In the genomic region with DNA sequence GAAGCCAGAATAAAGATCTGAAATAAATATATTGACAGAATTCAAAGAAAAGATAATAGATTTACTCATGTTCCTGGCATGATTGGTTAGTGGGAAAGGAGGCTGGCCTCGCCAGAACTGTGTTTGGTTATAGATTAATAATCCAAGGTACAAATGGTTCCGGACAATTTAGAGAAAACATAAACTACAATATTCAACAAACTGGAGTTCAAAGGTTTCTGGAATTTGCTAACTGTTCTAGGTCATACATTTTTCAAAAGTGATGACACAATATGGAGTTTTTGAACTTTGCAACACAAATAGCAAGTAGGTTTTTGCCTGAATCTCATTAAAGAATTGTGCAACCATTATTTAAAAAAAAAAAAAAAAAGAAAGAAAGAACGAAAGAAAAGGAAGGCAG, we compare ENCODE assay signal across 1 cellular context.
TF ChIP-seq lines count a peak whose summit lies in the region.

No MANE protein-coding gene starts in this region.

TF ChIP-seq in HepG2, 621 proteins besides CTCF, POLR2A, EP300 and RAD21 (continued from another document and continues in another):
- TF ChIP-seq, protein P1, sequence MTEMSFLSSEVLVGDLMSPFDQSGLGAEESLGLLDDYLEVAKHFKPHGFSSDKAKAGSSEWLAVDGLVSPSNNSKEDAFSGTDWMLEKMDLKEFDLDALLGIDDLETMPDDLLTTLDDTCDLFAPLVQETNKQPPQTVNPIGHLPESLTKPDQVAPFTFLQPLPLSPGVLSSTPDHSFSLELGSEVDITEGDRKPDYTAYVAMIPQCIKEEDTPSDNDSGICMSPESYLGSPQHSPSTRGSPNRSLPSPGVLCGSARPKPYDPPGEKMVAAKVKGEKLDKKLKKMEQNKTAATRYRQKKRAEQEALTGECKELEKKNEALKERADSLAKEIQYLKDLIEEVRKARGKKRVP (CRISPR knock-in tag; IDR thresholded peaks at IDR 0.05) = peak in 1 of 2 experiments; percentile 56; a peak in 1 of 4 replicates
- TF ChIP-seq TEAD3 (CRISPR knock-in tag; optimal IDR thresholded peaks at IDR 0.05; ENCODE audit: borderline replicate concordance) (peak; percentile 38), NFATC3 (CRISPR knock-in tag; IDR thresholded peaks at IDR 0.05) (no peak), SOX13 (IDR thresholded peaks at IDR 0.05) (no peak), SOX13 (CRISPR knock-in tag; conservative IDR thresholded peaks at IDR 0.05 in 1 of 2, IDR thresholded peaks at IDR 0.05 in 1 of 2) (peak in 1 of 2 experiments; percentile 76; a peak in 2 of 4 replicates), CHD4 (IDR thresholded peaks at IDR 0.05; ENCODE audit: borderline replicate concordance, low read length) (no peak), PHF8 (CRISPR knock-in tag; IDR thresholded peaks at IDR 0.05) (no peak), ZNF484 (CRISPR knock-in tag; IDR thresholded peaks at IDR 0.05; ENCODE audit: borderline replicate concordance, low read depth) (no peak), BRD4 (CRISPR knock-in tag; IDR thresholded peaks at IDR 0.05) (no peak), MAFF (IDR thresholded peaks at IDR 0.05; ENCODE audit: low read depth, low read length) (0 out of 2 replicates have a peak, but pooled peaks have one; percentile 16), SRF (IDR thresholded peaks at IDR 0.05; ENCODE audit: low read depth, low read length) (no peak), ZNF17 (CRISPR knock-in tag; IDR thresholded peaks at IDR 0.05) (0 out of 2 replicates have a peak, but pooled peaks have one; percentile 37), NR2F1 (CRISPR knock-in tag; IDR thresholded peaks at IDR 0.05) (0 out of 4 replicates have a peak, but pooled peaks of 1 of the 2 experiments have one; percentile 23), ATF7 (IDR thresholded peaks at IDR 0.05) (peak; percentile 50; the same call in 1 of the 2 replicates), ATF7 (CRISPR knock-in tag; IDR thresholded peaks at IDR 0.05) (no peak), ZNF841 (CRISPR knock-in tag; IDR thresholded peaks at IDR 0.05; ENCODE audit: borderline replicate concordance) (no peak), PAWR (CRISPR knock-in tag; IDR thresholded peaks at IDR 0.05; ENCODE audit: borderline replicate concordance) (no peak), ZNF460 (CRISPR knock-in tag; IDR thresholded peaks at IDR 0.05; ENCODE audit: borderline replicate concordance) (no peak), ZNF678 (CRISPR knock-in tag; IDR thresholded peaks at IDR 0.05) (no peak), REL (CRISPR knock-in tag; conservative IDR thresholded peaks at IDR 0.05) (no peak), ZNF382 (CRISPR knock-in tag; IDR thresholded peaks at IDR 0.05; ENCODE audit: borderline replicate concordance) (no peak), NBN (conservative IDR thresholded peaks at IDR 0.05) (no peak), ZNF749 (CRISPR knock-in tag; IDR thresholded peaks at IDR 0.05; ENCODE audit: borderline replicate concordance) (no peak), THAP11 (CRISPR knock-in tag; IDR thresholded peaks at IDR 0.05) (0 out of 2 replicates have a peak, but pooled peaks have one; percentile 35), SMYD3 (CRISPR knock-in tag; IDR thresholded peaks at IDR 0.05) (no peak), SAP130 (CRISPR knock-in tag; IDR thresholded peaks at IDR 0.05; ENCODE audit: low read depth) (peak; percentile 38; the same call in 1 of the 2 replicates), NCOA1 (CRISPR knock-in tag; IDR thresholded peaks at IDR 0.05) (no peak), HOXA9 (CRISPR knock-in tag; IDR thresholded peaks at IDR 0.05; ENCODE audit: borderline replicate concordance) (no peak), ZNF572 (CRISPR knock-in tag; IDR thresholded peaks at IDR 0.05) (no peak), ETV5 (CRISPR knock-in tag; IDR thresholded peaks at IDR 0.05; ENCODE audit: borderline replicate concordance) (no peak), ZBTB20 (CRISPR knock-in tag; IDR thresholded peaks at IDR 0.05; ENCODE audit: borderline replicate concordance, low read depth) (no peak), NFRKB (IDR thresholded peaks at IDR 0.05) (no peak), HNRNPUL1 (IDR thresholded peaks at IDR 0.05; ENCODE audit: low read depth, low read length) (no peak), XBP1 (CRISPR knock-in tag; IDR thresholded peaks at IDR 0.05) (no peak)
- TF ChIP-seq, protein P2, sequence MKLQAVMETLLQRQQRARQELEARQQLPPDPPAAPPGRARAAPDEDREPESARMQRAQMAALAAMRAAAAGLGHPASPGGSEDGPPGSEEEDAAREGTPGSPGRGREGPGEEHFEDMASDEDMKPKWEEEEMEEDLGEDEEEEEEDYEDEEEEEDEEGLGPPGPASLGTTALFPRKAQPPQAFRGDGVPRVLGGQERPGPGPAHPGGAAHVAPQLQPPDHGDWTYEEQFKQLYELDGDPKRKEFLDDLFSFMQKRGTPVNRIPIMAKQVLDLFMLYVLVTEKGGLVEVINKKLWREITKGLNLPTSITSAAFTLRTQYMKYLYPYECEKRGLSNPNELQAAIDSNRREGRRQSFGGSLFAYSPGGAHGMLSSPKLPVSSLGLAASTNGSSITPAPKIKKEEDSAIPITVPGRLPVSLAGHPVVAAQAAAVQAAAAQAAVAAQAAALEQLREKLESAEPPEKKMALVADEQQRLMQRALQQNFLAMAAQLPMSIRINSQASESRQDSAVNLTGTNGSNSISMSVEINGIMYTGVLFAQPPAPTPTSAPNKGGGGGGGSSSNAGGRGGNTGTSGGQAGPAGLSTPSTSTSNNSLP (IDR thresholded peaks at IDR 0.05; ENCODE audit: low read depth, low read length) = peak; percentile 90
- TF ChIP-seq, protein P3, sequence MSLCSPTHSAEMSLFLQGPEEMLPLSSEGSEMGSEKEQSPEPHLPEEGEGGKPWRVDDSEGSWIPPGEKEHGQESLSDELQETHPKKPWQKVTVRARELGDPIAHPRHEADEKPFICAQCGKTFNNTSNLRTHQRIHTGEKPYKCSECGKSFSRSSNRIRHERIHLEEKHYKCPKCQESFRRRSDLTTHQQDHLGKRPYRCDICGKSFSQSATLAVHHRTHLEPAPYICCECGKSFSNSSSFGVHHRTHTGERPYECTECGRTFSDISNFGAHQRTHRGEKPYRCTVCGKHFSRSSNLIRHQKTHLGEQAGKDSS (CRISPR knock-in tag; IDR thresholded peaks at IDR 0.05; ENCODE audit: borderline replicate concordance, low read depth) = no peak
- TF ChIP-seq, protein P4, sequence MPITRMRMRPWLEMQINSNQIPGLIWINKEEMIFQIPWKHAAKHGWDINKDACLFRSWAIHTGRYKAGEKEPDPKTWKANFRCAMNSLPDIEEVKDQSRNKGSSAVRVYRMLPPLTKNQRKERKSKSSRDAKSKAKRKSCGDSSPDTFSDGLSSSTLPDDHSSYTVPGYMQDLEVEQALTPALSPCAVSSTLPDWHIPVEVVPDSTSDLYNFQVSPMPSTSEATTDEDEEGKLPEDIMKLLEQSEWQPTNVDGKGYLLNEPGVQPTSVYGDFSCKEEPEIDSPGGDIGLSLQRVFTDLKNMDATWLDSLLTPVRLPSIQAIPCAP (CRISPR knock-in tag; IDR thresholded peaks at IDR 0.05; ENCODE audit: low read depth) = no peak
- TF ChIP-seq, protein P5, sequence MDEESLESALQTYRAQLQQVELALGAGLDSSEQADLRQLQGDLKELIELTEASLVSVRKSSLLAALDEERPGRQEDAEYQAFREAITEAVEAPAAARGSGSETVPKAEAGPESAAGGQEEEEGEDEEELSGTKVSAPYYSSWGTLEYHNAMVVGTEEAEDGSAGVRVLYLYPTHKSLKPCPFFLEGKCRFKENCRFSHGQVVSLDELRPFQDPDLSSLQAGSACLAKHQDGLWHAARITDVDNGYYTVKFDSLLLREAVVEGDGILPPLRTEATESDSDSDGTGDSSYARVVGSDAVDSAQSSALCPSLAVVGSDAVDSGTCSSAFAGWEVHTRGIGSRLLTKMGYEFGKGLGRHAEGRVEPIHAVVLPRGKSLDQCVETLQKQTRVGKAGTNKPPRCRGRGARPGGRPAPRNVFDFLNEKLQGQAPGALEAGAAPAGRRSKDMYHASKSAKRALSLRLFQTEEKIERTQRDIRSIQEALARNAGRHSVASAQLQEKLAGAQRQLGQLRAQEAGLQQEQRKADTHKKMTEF (CRISPR knock-in tag; IDR thresholded peaks at IDR 0.05) = peak; percentile 51; the same call in 1 of the 2 replicates
- TF ChIP-seq, protein P6, sequence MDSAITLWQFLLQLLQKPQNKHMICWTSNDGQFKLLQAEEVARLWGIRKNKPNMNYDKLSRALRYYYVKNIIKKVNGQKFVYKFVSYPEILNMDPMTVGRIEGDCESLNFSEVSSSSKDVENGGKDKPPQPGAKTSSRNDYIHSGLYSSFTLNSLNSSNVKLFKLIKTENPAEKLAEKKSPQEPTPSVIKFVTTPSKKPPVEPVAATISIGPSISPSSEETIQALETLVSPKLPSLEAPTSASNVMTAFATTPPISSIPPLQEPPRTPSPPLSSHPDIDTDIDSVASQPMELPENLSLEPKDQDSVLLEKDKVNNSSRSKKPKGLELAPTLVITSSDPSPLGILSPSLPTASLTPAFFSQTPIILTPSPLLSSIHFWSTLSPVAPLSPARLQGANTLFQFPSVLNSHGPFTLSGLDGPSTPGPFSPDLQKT (CRISPR knock-in tag; IDR thresholded peaks at IDR 0.05; ENCODE audit: borderline replicate concordance) = no peak
- TF ChIP-seq, protein P7, sequence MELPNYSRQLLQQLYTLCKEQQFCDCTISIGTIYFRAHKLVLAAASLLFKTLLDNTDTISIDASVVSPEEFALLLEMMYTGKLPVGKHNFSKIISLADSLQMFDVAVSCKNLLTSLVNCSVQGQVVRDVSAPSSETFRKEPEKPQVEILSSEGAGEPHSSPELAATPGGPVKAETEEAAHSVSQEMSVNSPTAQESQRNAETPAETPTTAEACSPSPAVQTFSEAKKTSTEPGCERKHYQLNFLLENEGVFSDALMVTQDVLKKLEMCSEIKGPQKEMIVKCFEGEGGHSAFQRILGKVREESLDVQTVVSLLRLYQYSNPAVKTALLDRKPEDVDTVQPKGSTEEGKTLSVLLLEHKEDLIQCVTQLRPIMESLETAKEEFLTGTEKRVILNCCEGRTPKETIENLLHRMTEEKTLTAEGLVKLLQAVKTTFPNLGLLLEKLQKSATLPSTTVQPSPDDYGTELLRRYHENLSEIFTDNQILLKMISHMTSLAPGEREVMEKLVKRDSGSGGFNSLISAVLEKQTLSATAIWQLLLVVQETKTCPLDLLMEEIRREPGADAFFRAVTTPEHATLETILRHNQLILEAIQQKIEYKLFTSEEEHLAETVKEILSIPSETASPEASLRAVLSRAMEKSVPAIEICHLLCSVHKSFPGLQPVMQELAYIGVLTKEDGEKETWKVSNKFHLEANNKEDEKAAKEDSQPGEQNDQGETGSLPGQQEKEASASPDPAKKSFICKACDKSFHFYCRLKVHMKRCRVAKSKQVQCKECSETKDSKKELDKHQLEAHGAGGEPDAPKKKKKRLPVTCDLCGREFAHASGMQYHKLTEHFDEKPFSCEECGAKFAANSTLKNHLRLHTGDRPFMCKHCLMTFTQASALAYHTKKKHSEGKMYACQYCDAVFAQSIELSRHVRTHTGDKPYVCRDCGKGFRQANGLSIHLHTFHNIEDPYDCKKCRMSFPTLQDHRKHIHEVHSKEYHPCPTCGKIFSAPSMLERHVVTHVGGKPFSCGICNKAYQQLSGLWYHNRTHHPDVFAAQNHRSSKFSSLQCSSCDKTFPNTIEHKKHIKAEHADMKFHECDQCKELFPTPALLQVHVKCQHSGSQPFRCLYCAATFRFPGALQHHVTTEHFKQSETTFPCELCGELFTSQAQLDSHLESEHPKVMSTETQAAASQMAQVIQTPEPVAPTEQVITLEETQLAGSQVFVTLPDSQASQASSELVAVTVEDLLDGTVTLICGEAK (IDR thresholded peaks at IDR 0.05) = no peak
- TF ChIP-seq, protein P7 (CRISPR knock-in tag; IDR thresholded peaks at IDR 0.05) = no peak
- TF ChIP-seq, protein P8, sequence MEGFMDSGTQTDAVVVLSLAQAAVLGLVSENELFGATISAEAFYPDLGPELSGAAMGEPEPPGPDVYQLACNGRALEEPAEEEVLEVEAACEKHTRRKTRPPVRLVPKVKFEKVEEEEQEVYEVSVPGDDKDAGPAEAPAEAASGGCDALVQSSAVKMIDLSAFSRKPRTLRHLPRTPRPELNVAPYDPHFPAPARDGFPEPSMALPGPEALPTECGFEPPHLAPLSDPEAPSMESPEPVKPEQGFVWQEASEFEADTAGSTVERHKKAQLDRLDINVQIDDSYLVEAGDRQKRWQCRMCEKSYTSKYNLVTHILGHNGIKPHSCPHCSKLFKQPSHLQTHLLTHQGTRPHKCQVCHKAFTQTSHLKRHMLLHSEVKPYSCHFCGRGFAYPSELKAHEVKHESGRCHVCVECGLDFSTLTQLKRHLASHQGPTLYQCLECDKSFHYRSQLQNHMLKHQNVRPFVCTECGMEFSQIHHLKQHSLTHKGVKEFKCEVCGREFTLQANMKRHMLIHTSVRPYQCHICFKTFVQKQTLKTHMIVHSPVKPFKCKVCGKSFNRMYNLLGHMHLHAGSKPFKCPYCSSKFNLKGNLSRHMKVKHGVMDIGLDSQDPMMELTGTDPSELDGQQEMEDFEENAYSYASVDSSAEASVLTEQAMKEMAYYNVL (CRISPR knock-in tag; IDR thresholded peaks at IDR 0.05; ENCODE audit: borderline replicate concordance) = peak; percentile 47; the same call in 1 of the 2 replicates
- TF ChIP-seq, protein P9, sequence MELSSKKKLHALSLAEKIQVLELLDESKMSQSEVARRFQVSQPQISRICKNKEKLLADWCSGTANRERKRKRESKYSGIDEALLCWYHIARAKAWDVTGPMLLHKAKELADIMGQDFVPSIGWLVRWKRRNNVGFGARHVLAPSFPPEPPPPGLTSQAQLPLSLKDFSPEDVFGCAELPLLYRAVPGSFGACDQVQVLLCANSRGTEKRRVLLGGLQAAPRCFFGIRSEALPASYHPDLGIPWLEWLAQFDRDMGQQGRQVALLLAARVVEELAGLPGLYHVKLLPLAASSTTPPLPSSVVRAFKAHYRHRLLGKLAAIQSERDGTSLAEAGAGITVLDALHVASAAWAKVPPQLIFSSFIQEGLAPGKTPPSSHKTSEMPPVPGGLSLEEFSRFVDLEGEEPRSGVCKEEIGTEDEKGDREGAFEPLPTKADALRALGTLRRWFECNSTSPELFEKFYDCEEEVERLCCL (CRISPR knock-in tag; IDR thresholded peaks at IDR 0.05; ENCODE audit: borderline replicate concordance) = no peak
